14 cellular contexts compared by ENCODE assay signal in genomic region chr21:35303085-35303484, GRCh38.
DNase-seq lines count a peak whose midpoint lies in the region; ATAC-seq, FAIRE-seq and TF ChIP-seq lines count a peak whose summit lies in the region.
"Had no signal": no experiment of that assay in that cellular context is flagged by ENCODE, and none has a peak within 500 bp of the region (broad histone marks: within the 10 kb centered on the region; RNA-seq: fewer than 3 reads in every experiment).

No MANE protein-coding gene starts in this region.

- H3K27me3 Mint-ChIP-seq in Caco-2 (ENCODE audit: insufficient read depth, unreplicated experiment), result no peaks in the 10 kb centered on the region
- peaks cover 6% of the 10 kb centered on the region for H3K27me3 Mint-ChIP-seq in CD4-positive, alpha-beta T cell

- no peaks in the 10 kb centered on the region for H3K9me3 ChIP-seq in Caco-2
- no peaks in the 10 kb centered on the region for H3K9me3 ChIP-seq in CD4-positive, alpha-beta T cell (ENCODE audit: control insufficient read depth, low read length)

- peak; percentile 21 for ATAC-seq in left colon
- ATAC-seq in CD4-positive, alpha-beta T cell (ENCODE audit: poor library complexity), result no peak
- ATAC-seq: natural killer cell had no signal

- H3K36me3 Mint-ChIP-seq in Caco-2 (ENCODE audit: insufficient read depth, unreplicated experiment), result no peaks in the 10 kb centered on the region
- no peaks in the 10 kb centered on the region for H3K36me3 Mint-ChIP-seq in CD4-positive, alpha-beta T cell (ENCODE audit: low read depth)
- H3K36me3 Mint-ChIP-seq: natural killer cell had no signal

- no peak overlapping the region for H3K27ac ChIP-seq in CD4-positive, alpha-beta T cell (ENCODE audit: low read depth, low read length)

- CTCF ChIA-PET in BJ (lab: Yijun Ruan, JAX) (interaction anchor here (1.0 to 1.2 kb wide), 2 partner anchors 12 to 14 kb away, joined by 3 to 6 read pairs; no protein-coding TSS in a partner anchor), Caco-2 (lab: Charles Lee) (no interaction called here)
- CTCF ChIA-PET in CD4-positive, alpha-beta T cell (lab: Charles Lee), result no interaction called here

- no peaks in the 10 kb centered on the region for H3K9me3 Mint-ChIP-seq in Caco-2 (ENCODE audit: unreplicated experiment)
- no peaks in the 10 kb centered on the region for H3K9me3 Mint-ChIP-seq in CD4-positive, alpha-beta T cell
- H3K9me3 Mint-ChIP-seq: natural killer cell had no signal

- H3K4me3 ChIP-seq in BJ (ENCODE audit: low read depth, low read length), result no peak overlapping the region
- H3K4me3 ChIP-seq in bronchial epithelial cell (ENCODE audit: low read depth, low read length), result no peak overlapping the region
- no peak overlapping the region for H3K4me3 ChIP-seq in Caco-2 (ENCODE audit: low read depth, low read length)

- no peaks in the 10 kb centered on the region for H3K27me3 ChIP-seq in BJ (ENCODE audit: control insufficient read depth, insufficient read depth, low read length)
- no peaks in the 10 kb centered on the region for H3K27me3 ChIP-seq in bronchial epithelial cell (ENCODE audit: control insufficient read depth, insufficient read depth, low read length)
- H3K27me3 ChIP-seq in Caco-2 (replicated peaks; ENCODE audit: control insufficient read depth, insufficient read depth, low read length), result no peaks in the 10 kb centered on the region
- no peaks in the 10 kb centered on the region for H3K27me3 ChIP-seq in CD4-positive, alpha-beta T cell (ENCODE audit: control insufficient read depth, insufficient read depth, low read length)

- no peaks in the 10 kb centered on the region for H3K4me1 ChIP-seq in Caco-2

- DNase-seq in BJ (ENCODE audit: low read depth) (peak; percentile 61), LHCN-M2 (ENCODE audit: low read depth) (peak; percentile 95), bronchial epithelial cell (ENCODE audit: low read depth) (peak; percentile 97), left colon (no peak), Caco-2 (no peak), hypothalamus (lab: John Stamatoyannopoulos, UW) (no peak), T-helper 2 cell (no peak)
- DNase-seq in CD4-positive, alpha-beta T cell, result no peak
- DNase-seq: activated CD4-positive, alpha-beta T cell treated with anti-CD3 and anti-CD28 coated beads for 1 hour; natural killer cell; SHP77 treated with DMSO at 0.1 percent for 48 hours; stimulated activated naive CD4-positive, alpha-beta T cell had no signal

- BruUV-seq in Caco-2 (replicated peaks; lab: Mats Ljungman, UMichigan), result no TSS peak

- peak; percentile 47 for FAIRE-seq in bronchial epithelial cell (lab: Jason Lieb, UNC)
- FAIRE-seq: colon, GM12891 had no signal

- no peak overlapping the region for H3K4me3 Mint-ChIP-seq in Caco-2 (ENCODE audit: unreplicated experiment)
- H3K4me3 Mint-ChIP-seq in CD4-positive, alpha-beta T cell, result no peak overlapping the region
- H3K4me3 Mint-ChIP-seq: natural killer cell had no signal

- intact Hi-C loops in left colon (cut with DNase I, micrococcal nuclease) (no loop called here), Caco-2 (cut with micrococcal nuclease; ENCODE audit: unreplicated experiment) (no loop called here)
- intact Hi-C loops in CD4-positive, alpha-beta T cell (cut with DNase I, micrococcal nuclease), result no loop called here

- no peaks in the 10 kb centered on the region for H3K4me1 Mint-ChIP-seq in Caco-2 (ENCODE audit: low read depth, unreplicated experiment)
- H3K4me1 Mint-ChIP-seq in CD4-positive, alpha-beta T cell (ENCODE audit: low read depth), result no peaks in the 10 kb centered on the region
- H3K4me1 Mint-ChIP-seq: natural killer cell had no signal

- POLR2A ChIA-PET in BJ (lab: Charles Lee), result no interaction called here
- POLR2A ChIA-PET in Caco-2 (lab: Charles Lee), result no interaction called here
- POLR2A ChIA-PET in CD4-positive, alpha-beta T cell (lab: Charles Lee), result no interaction called here

- H3K36me3 ChIP-seq in BJ (ENCODE audit: control insufficient read depth, insufficient read depth, low read length) (no peaks in the 10 kb centered on the region), bronchial epithelial cell (ENCODE audit: control insufficient read depth, insufficient read depth, low read length) (no peaks in the 10 kb centered on the region), Caco-2 (ENCODE audit: control insufficient read depth, insufficient read depth, low read length) (no peaks in the 10 kb centered on the region)

- TF ChIP-seq CTCF in BJ (IDR thresholded peaks at IDR 0.05; ENCODE audit: insufficient read depth, low read depth, low read length) (no peak), bronchial epithelial cell (IDR thresholded peaks at IDR 0.05; ENCODE audit: insufficient read depth, low read length, severe bottlenecking) (no peak), Caco-2 (IDR thresholded peaks at IDR 0.05; ENCODE audit: insufficient read depth in 1 of 2, low read depth in 1 of 2, low read length in 1 of 2, severe bottlenecking in 1 of 2, unreplicated experiment in 1 of 2) (no peak)
- no peak for TF ChIP-seq CTCF in CD4-positive, alpha-beta T cell (IDR thresholded peaks at IDR 0.05)

- no peak overlapping the region for H3K27ac Mint-ChIP-seq in Caco-2 (ENCODE audit: unreplicated experiment)
- no peak overlapping the region for H3K27ac Mint-ChIP-seq in CD4-positive, alpha-beta T cell
- H3K27ac Mint-ChIP-seq: natural killer cell had no signal

Comparison
In these comparisons a context has a peak if more than half of its experiments do, and no peak if none do; other contexts are left out.
1. DNase-seq: peak in BJ (single experiment), LHCN-M2 (single experiment) and bronchial epithelial cell (single experiment); none in left colon (0 of 2), Caco-2 (0 of 2), CD4-positive, alpha-beta T cell (0 of 10), hypothalamus (0 of 51) and T-helper 2 cell (0 of 5).